ENCODE assay signal across 32 cellular contexts in genomic region chr2:165081276-165081675, GRCh38.
"Had no signal": no experiment of that assay in that cellular context is flagged by ENCODE, and none has a peak within 500 bp of the region (broad histone marks: within the 10 kb centered on the region; RNA-seq: fewer than 3 reads in every experiment).

No MANE protein-coding gene starts in this region.

- ATAC-seq: activated CD8-positive, alpha-beta T cell treated with anti-CD3 and anti-CD28 coated beads for 36 hours; activated naive CD8-positive, alpha-beta T cell treated with anti-CD3 and anti-CD28 coated beads, Interleukin-2, amount 50 U/mL, for 24 hours had no signal

- H3K4me3 Mint-ChIP-seq: activated B cell treated with CpG ODN at 0.5 μM for 24 hours; activated CD4-positive, alpha-beta memory T cell treated with anti-CD3 and anti-CD28 coated beads for 36 hours; activated CD4-positive, alpha-beta T cell treated with anti-CD3 and anti-CD28 coated beads, Interleukin-2, amount 10 ng/mL, durations not matched to agents 24 days and 14 days; activated CD8-positive, alpha-beta T cell treated with anti-CD3 and anti-CD28 coated beads for 36 hours; activated naive CD4-positive, alpha-beta T cell treated with anti-CD3 and anti-CD28 coated beads, Interleukin-2, amount 10 ng/mL, durations not matched to agents 7 days and 5 days; activated naive CD4-positive, alpha-beta T cell treated with anti-CD3 and anti-CD28 coated beads, Interleukin-2, amount 50 U/mL, for 24 hours; activated naive CD8-positive, alpha-beta T cell; activated naive CD8-positive, alpha-beta T cell treated with anti-CD3 and anti-CD28 coated beads, Interleukin-2, amount 10 ng/mL, durations not matched to agents 7 days and 5 days; activated naive CD8-positive, alpha-beta T cell treated with anti-CD3 and anti-CD28 coated beads, Interleukin-2, amount 50 U/mL, for 24 hours; activated T-cell treated with anti-CD3 and anti-CD28 coated beads, Interleukin-2, amount 50 U/mL, for 24 hours; brain; central memory CD8-positive, alpha-beta T cell; T-helper 1 cell treated with Interleukin-12 subunit alpha and Interleukin-12 subunit beta and Interleukin-4 antibody, amounts not matched to agents 30 μg/mL and 1 μg/mL, for 36 hours; T-helper 2 cell treated with Interferon-gamma antibody and Interleukin-4, amounts not matched to agents 5 μg/mL and 100 μg/mL, for 36 hours had no signal

- H3K27me3 ChIP-seq: ascending aorta, cardiac muscle cell had no signal

- H3K4me1 Mint-ChIP-seq: activated B cell treated with CpG ODN at 0.5 μM for 24 hours; activated CD4-positive, alpha-beta T cell treated with anti-CD3 and anti-CD28 coated beads, Interleukin-2, amount 10 ng/mL, durations not matched to agents 24 days and 14 days; activated naive CD4-positive, alpha-beta T cell treated with anti-CD3 and anti-CD28 coated beads, Interleukin-2, amount 10 ng/mL, durations not matched to agents 7 days and 5 days; activated naive CD4-positive, alpha-beta T cell treated with anti-CD3 and anti-CD28 coated beads, Interleukin-2, amount 50 U/mL, for 24 hours; activated naive CD8-positive, alpha-beta T cell treated with anti-CD3 and anti-CD28 coated beads, Interleukin-2, amount 10 ng/mL, durations not matched to agents 7 days and 5 days; activated naive CD8-positive, alpha-beta T cell treated with anti-CD3 and anti-CD28 coated beads, Interleukin-2, amount 50 U/mL, for 24 hours; brain; central memory CD8-positive, alpha-beta T cell had no signal

- H3K27ac Mint-ChIP-seq: activated B cell treated with CpG ODN at 0.5 μM for 24 hours; activated CD4-positive, alpha-beta memory T cell treated with anti-CD3 and anti-CD28 coated beads for 36 hours; activated CD4-positive, alpha-beta T cell treated with anti-CD3 and anti-CD28 coated beads, Interleukin-2, amount 10 ng/mL, durations not matched to agents 24 days and 14 days; activated CD8-positive, alpha-beta T cell treated with anti-CD3 and anti-CD28 coated beads for 36 hours; activated naive CD4-positive, alpha-beta T cell treated with anti-CD3 and anti-CD28 coated beads, Interleukin-2, amount 10 ng/mL, durations not matched to agents 7 days and 5 days; activated naive CD4-positive, alpha-beta T cell treated with anti-CD3 and anti-CD28 coated beads, Interleukin-2, amount 50 U/mL, for 24 hours; activated naive CD8-positive, alpha-beta T cell; activated naive CD8-positive, alpha-beta T cell treated with anti-CD3 and anti-CD28 coated beads, Interleukin-2, amount 10 ng/mL, durations not matched to agents 7 days and 5 days; activated naive CD8-positive, alpha-beta T cell treated with anti-CD3 and anti-CD28 coated beads, Interleukin-2, amount 50 U/mL, for 24 hours; activated T-cell treated with anti-CD3 and anti-CD28 coated beads, Interleukin-2, amount 50 U/mL, for 24 hours; activated T-helper 2 cell treated with anti-CD3 and anti-CD28 coated beads, Interferon-gamma antibody, Interleukin-2, Interleukin-4, amounts not matched to agents 10 μg/mL and 5 μg/mL and 100 μg/mL, durations not matched to agents 14 hours and 24 hours and 36 hours; brain; T-helper 1 cell treated with Interleukin-12 subunit alpha and Interleukin-12 subunit beta and Interleukin-4 antibody, amounts not matched to agents 30 μg/mL and 1 μg/mL, for 36 hours; T-helper 2 cell treated with Interferon-gamma antibody and Interleukin-4, amounts not matched to agents 5 μg/mL and 100 μg/mL, for 36 hours had no signal

- H3K4me3 ChIP-seq: ascending aorta, cardiac muscle cell had no signal

- H3K36me3 Mint-ChIP-seq: activated CD4-positive, alpha-beta memory T cell treated with anti-CD3 and anti-CD28 coated beads for 36 hours; activated naive CD4-positive, alpha-beta T cell treated with anti-CD3 and anti-CD28 coated beads, Interleukin-2, amount 10 ng/mL, durations not matched to agents 7 days and 5 days; activated naive CD4-positive, alpha-beta T cell treated with anti-CD3 and anti-CD28 coated beads, Interleukin-2, amount 50 U/mL, for 24 hours; activated naive CD8-positive, alpha-beta T cell treated with anti-CD3 and anti-CD28 coated beads, Interleukin-2, amount 10 ng/mL, durations not matched to agents 7 days and 5 days had no signal

- H3K4me1 ChIP-seq: ascending aorta had no signal

- H3K36me3 ChIP-seq: ascending aorta, cardiac muscle cell had no signal

- DNase-seq: activated B cell treated with CpG ODN at 0.5 μM for 24 hours; activated CD4-positive, alpha-beta memory T cell treated with anti-CD3 and anti-CD28 coated beads for 36 hours; activated CD4-positive, alpha-beta T cell treated with anti-CD3 and anti-CD28 coated beads for 4 hours; activated CD4-positive, alpha-beta T cell treated with anti-CD3 and anti-CD28 coated beads, Interleukin-2, amount 10 ng/mL, durations not matched to agents 24 days and 14 days; activated CD4-positive, alpha-beta T cell treated with anti-CD3 and anti-CD28 coated beads, Interleukin-2, amount 50 U/mL, for 1 hour; activated CD4-positive, alpha-beta T cell treated with anti-CD3 and anti-CD28 coated beads, Interleukin-2, amount 50 U/mL, for 4 hours; activated CD4-positive, CD25-positive, alpha-beta regulatory T cell treated with anti-CD3 and anti-CD28 coated beads, Interleukin-2, amount 50 U/mL, for 72 hours; activated CD8-positive, alpha-beta memory T cell treated with anti-CD3 and anti-CD28 coated beads, Interleukin-2, amount 50 U/mL, for 48 hours; activated CD8-positive, alpha-beta T cell treated with anti-CD3 and anti-CD28 coated beads for 36 hours; activated effector memory CD4-positive, alpha-beta T cell treated with Interleukin-2 at 50 U/mL for 16 hours; activated gamma-delta T cell; activated naive CD4-positive, alpha-beta T cell treated with anti-CD3 and anti-CD28 coated beads, Interleukin-2, amount 10 ng/mL, durations not matched to agents 7 days and 5 days; activated naive CD4-positive, alpha-beta T cell treated with Interleukin-2 at 50 U/mL for 16 hours; activated naive CD8-positive, alpha-beta T cell treated with anti-CD3 and anti-CD28 coated beads, Interleukin-2, amount 10 ng/mL, durations not matched to agents 7 days and 5 days; activated naive CD8-positive, alpha-beta T cell treated with anti-CD3 and anti-CD28 coated beads, Interleukin-2, amount 50 U/mL, for 24 hours; activated T-cell treated with anti-CD3 and anti-CD28 coated beads, Interleukin-2, amount 50 U/mL, for 24 hours; activated T-cell treated with anti-CD3 and anti-CD28 coated beads, Interleukin-2, amount 50 U/mL, for 48 hours; amygdala; anterior cingulate cortex; caudate nucleus; T-helper 2 cell; T-helper 9 cell had no signal

- H3K27ac ChIP-seq: ascending aorta, cardiac muscle cell, VCaP had no signal

- H3K27me3 Mint-ChIP-seq: activated B cell treated with CpG ODN at 0.5 μM for 24 hours; activated CD4-positive, alpha-beta memory T cell treated with anti-CD3 and anti-CD28 coated beads for 36 hours; activated CD4-positive, alpha-beta T cell treated with anti-CD3 and anti-CD28 coated beads, Interleukin-2, amount 10 ng/mL, durations not matched to agents 24 days and 14 days; activated CD8-positive, alpha-beta T cell treated with anti-CD3 and anti-CD28 coated beads for 36 hours; activated naive CD4-positive, alpha-beta T cell treated with anti-CD3 and anti-CD28 coated beads, Interleukin-2, amount 10 ng/mL, durations not matched to agents 7 days and 5 days; activated naive CD4-positive, alpha-beta T cell treated with anti-CD3 and anti-CD28 coated beads, Interleukin-2, amount 50 U/mL, for 24 hours; activated naive CD8-positive, alpha-beta T cell; activated naive CD8-positive, alpha-beta T cell treated with anti-CD3 and anti-CD28 coated beads, Interleukin-2, amount 10 ng/mL, durations not matched to agents 7 days and 5 days; activated naive CD8-positive, alpha-beta T cell treated with anti-CD3 and anti-CD28 coated beads, Interleukin-2, amount 50 U/mL, for 24 hours; activated T-cell treated with anti-CD3 and anti-CD28 coated beads, Interleukin-2, amount 50 U/mL, for 24 hours; brain; central memory CD8-positive, alpha-beta T cell had no signal
